Comparison of ENCODE assay signal across 19 cellular contexts in the genomic region with DNA sequence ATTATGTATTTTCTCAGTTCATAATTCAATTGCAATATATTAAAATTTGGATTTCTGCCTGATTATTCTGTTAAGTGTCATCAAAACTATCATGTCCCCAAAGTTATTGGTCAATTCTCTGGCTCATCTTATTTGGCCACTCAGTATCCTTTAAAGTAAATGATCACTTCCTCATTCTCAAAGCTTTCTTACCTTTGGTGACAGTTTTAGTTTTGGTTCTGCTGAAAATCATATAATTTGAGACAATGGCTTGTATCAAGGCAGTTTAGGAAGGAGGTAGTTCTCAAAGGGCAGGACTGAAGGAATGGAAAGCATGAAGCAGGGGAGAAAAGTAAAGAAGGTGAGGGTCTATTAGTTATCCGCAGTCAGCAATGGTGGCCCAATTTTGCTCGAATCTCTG.
"Had no signal": no experiment of that assay in that cellular context is flagged by ENCODE, and none has a peak within 500 bp of the region (broad histone marks: within the 10 kb centered on the region; RNA-seq: fewer than 3 reads in every experiment).

No MANE protein-coding gene starts in this region.

- ATAC-seq: SK-N-SH treated with all-trans-retinoic acid at 6 μM for 48 hours, T-helper 17 cell had no signal

- DNase-seq: KBM-7, NCI-H1092 treated with DMSO at 0.1 percent for 48 hours, NCI-H1417, NCI-H1436 treated with DMSO at 0.1 percent for 48 hours, NCI-H1694, NCI-H187 treated with DMSO at 0.1 percent for 48 hours, NCI-H2029 treated with DMSO at 0.1 percent for 48 hours, NCI-H2171 treated with DMSO at 0.1 percent for 48 hours, NCI-H345, NCI-H524, NCI-H526 treated with DMSO at 0.1 percent for 48 hours, NCI-H748 treated with DMSO at 0.1 percent for 48 hours, Right ventricle myocardium superior, RPMI8226, SJCRH30, T-helper 1 cell, T-helper 17 cell had no signal

- FAIRE-seq: RCC 7860 had no signal
